9 cellular contexts compared by ENCODE assay signal in genomic region chr7:87217983-87218653, GRCh38. TPM values are rescaled to one million over a fixed set of nuclear protein-coding genes. Genes with fewer than 3 reads are reported as not detected.
DNase-seq lines count a peak whose midpoint lies in the region; ATAC-seq and TF ChIP-seq lines count a peak whose summit lies in the region.
"Had no signal": no experiment of that assay in that cellular context is flagged by ENCODE, and none has a peak within 500 bp of the region (broad histone marks: within the 10 kb centered on the region; RNA-seq: fewer than 3 reads in every experiment).

No MANE protein-coding gene starts in this region.

- ATAC-seq in activated naive CD4-positive, alpha-beta T cell treated with anti-CD3 and anti-CD28 coated beads, Interleukin-2, amount 50 U/mL, for 72 hours, result no peak
- ATAC-seq in thoracic aorta (ENCODE audit: insufficient number of reproducible peaks, low FRiP score, low read depth) (no peak), GM21723 (IDR thresholded peaks at IDR 0.05; ENCODE audit: unreplicated experiment) (no peak)

- CTCF ChIA-PET in activated CD4-positive, alpha-beta T cell treated with anti-CD3 and anti-CD28 coated beads, Interleukin-2, amount 10 ng/mL, durations not matched to agents 7 days and 5 days (lab: Charles Lee), result interaction anchor here (0.9 to 2.2 kb wide), 4 partner anchors 16 to 69 kb away, joined by 3 to 9 read pairs (median 6); no protein-coding TSS in a partner anchor

- no peaks in the 10 kb centered on the region for H3K36me3 ChIP-seq in thoracic aorta

- peak overlapping the region; percentile 99 for H3K4me3 Mint-ChIP-seq in activated CD4-positive, alpha-beta T cell treated with anti-CD3 and anti-CD28 coated beads, Interleukin-2, amount 10 ng/mL, durations not matched to agents 7 days and 5 days

- H3K9me3 Mint-ChIP-seq in activated CD4-positive, alpha-beta T cell treated with anti-CD3 and anti-CD28 coated beads, Interleukin-2, amount 10 ng/mL, durations not matched to agents 7 days and 5 days, result no peaks in the 10 kb centered on the region
- no peaks in the 10 kb centered on the region for H3K9me3 Mint-ChIP-seq in activated naive CD4-positive, alpha-beta T cell treated with anti-CD3 and anti-CD28 coated beads, Interleukin-2, amount 50 U/mL, for 72 hours

- H3K36me3 Mint-ChIP-seq in activated CD4-positive, alpha-beta T cell treated with anti-CD3 and anti-CD28 coated beads, Interleukin-2, amount 10 ng/mL, durations not matched to agents 7 days and 5 days (ENCODE audit: low read depth), result peaks cover 38% of the 10 kb centered on the region
- peaks cover 33 to 46% of the 10 kb centered on the region in 2 donors for H3K36me3 Mint-ChIP-seq in activated naive CD4-positive, alpha-beta T cell treated with anti-CD3 and anti-CD28 coated beads, Interleukin-2, amount 50 U/mL, for 72 hours

- peaks cover 7% of the 10 kb centered on the region for H3K27me3 Mint-ChIP-seq in activated CD4-positive, alpha-beta T cell treated with anti-CD3 and anti-CD28 coated beads, Interleukin-2, amount 10 ng/mL, durations not matched to agents 7 days and 5 days

- H3K27ac ChIP-seq in layer of hippocampus (ENCODE audit: low read depth, low read length) (peak overlapping the region; percentile 76), thoracic aorta (peak overlapping the region in 1 of 2 donors; percentile 79)

- POLR2A ChIA-PET in activated CD4-positive, alpha-beta T cell treated with anti-CD3 and anti-CD28 coated beads, Interleukin-2, amount 10 ng/mL, durations not matched to agents 7 days and 5 days (lab: Charles Lee), result interaction anchor here (1.7 kb wide), 1 partner anchor 66 kb away, joined by 5 read pairs; the partner anchor contains the start of gene DMTF1

- peak overlapping the region; percentile 93 for H3K4me3 ChIP-seq in thoracic aorta

- H3K27ac Mint-ChIP-seq in activated CD4-positive, alpha-beta T cell treated with anti-CD3 and anti-CD28 coated beads, Interleukin-2, amount 10 ng/mL, durations not matched to agents 7 days and 5 days, result peak overlapping the region; percentile 98
- H3K27ac Mint-ChIP-seq in activated naive CD4-positive, alpha-beta T cell treated with anti-CD3 and anti-CD28 coated beads, Interleukin-2, amount 50 U/mL, for 72 hours, result peak overlapping the region; percentile 95 to 99

- no peak for TF ChIP-seq CTCF in thoracic aorta (IDR thresholded peaks at IDR 0.05)

- H3K27me3 ChIP-seq in layer of hippocampus (ENCODE audit: control insufficient read depth, insufficient read depth, low read length) (no peaks in the 10 kb centered on the region), thoracic aorta (replicated peaks; ENCODE audit: insufficient read depth) (no peaks in the 10 kb centered on the region)

- H3K4me1 Mint-ChIP-seq in activated CD4-positive, alpha-beta T cell treated with anti-CD3 and anti-CD28 coated beads, Interleukin-2, amount 10 ng/mL, durations not matched to agents 7 days and 5 days, result peaks cover 52% of the 10 kb centered on the region

- no peaks in the 10 kb centered on the region for H3K9me3 ChIP-seq in thoracic aorta

- no peak for DNase-seq in activated CD4-positive, alpha-beta T cell treated with anti-CD3 and anti-CD28 coated beads, Interleukin-2, amount 10 ng/mL, durations not matched to agents 7 days and 5 days
- DNase-seq in activated CD4-positive, alpha-beta T cell treated with anti-CD3 and anti-CD28 coated beads for 48 hours, result no peak
- no peak for DNase-seq in activated naive CD4-positive, alpha-beta T cell treated with anti-CD3 and anti-CD28 coated beads, Interleukin-2, amount 50 U/mL, for 72 hours (ENCODE audit: low spot score in 2 of 2)
- no peak for DNase-seq in thoracic aorta (ENCODE audit: low spot score)
- DNase-seq in NCI-H1436 (lab: John Stamatoyannopoulos, UW), result no peak
- no peak for DNase-seq in cortex of kidney (lab: John Stamatoyannopoulos, UW)
- DNase-seq: NCI-H524 had no signal

- peaks cover 14 to 24% of the 10 kb centered on the region in 2 donors for H3K4me1 ChIP-seq in thoracic aorta (ENCODE audit: control insufficient read depth in 1 of 2, low read depth in 2 of 2)

RNA-seq across cellular contexts. Expression of gene TMEM243, which starts 1.4 kb away (rescaled TPM):
- 10 to 100 TPM; 46.2 to 51.6 TPM for total RNA-seq in activated CD4-positive, alpha-beta T cell treated with anti-CD3 and anti-CD28 coated beads, Interleukin-2, amount 10 ng/mL, durations not matched to agents 7 days and 5 days
- 10 to 100 TPM; 41.4 to 85.5 TPM for total RNA-seq in activated naive CD4-positive, alpha-beta T cell treated with anti-CD3 and anti-CD28 coated beads, Interleukin-2, amount 50 U/mL, for 72 hours
- total RNA-seq in thoracic aorta, result 10 to 100 TPM; 30.6 to 31.3 TPM
